In the genomic region with DNA sequence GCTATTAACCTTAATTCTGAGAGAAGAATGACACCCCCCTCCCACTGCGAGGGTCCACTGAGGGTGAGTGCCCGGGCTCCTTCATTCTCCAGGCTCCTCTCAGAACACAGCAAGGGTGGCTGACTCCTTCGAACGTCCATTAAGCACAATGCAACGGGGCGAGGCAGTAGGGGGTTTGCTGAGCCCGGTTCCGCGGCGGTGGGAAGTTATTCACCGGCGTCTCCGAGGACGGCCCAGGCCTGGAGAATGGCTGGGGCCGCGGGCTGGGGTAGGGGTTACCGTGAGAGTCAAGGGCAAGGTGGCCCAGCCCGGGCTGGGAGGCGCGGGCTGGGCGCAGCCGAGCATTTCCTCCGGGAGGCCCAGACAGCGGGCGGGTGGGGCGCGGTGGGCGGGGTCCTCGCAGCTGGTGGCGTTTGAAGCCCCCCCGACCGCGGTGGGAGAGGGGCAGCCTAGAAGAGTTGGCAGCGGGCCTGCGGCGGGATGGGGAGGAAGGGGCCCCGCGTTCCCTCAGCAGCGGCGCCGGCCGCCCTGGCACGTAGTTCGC, we compare ENCODE assay signal across 1 cellular context.
TF ChIP-seq lines count a peak whose summit lies in the region.

No MANE protein-coding gene starts in this region.

TF ChIP-seq in HCT116, 20 proteins besides CTCF, POLR2A, EP300 and RAD21 (continued from another document):
- TF ChIP-seq ZBTB33 (IDR thresholded peaks at IDR 0.05; ENCODE audit: extremely low read depth, insufficient replicate concordance, low read length) (no peak), SIN3A (IDR thresholded peaks at IDR 0.05; ENCODE audit: low read depth) (no peak)
TF ChIP-seq in HCT116: peak in this region for 0.
